ENCODE assay signal across 9 cellular contexts in genomic region chr20:32368930-32369329, GRCh38. TPM values are rescaled to one million over a fixed set of nuclear protein-coding genes. Genes with fewer than 3 reads are reported as not detected.
DNase-seq lines count a peak whose midpoint lies in the region; ATAC-seq and TF ChIP-seq lines count a peak whose summit lies in the region.
"Had no signal": no experiment of that assay in that cellular context is flagged by ENCODE, and none has a peak within 500 bp of the region (broad histone marks: within the 10 kb centered on the region; RNA-seq: fewer than 3 reads in every experiment).

No MANE protein-coding gene starts in this region.

- H3K27me3 ChIP-seq in upper lobe of left lung = no peaks in the 10 kb centered on the region

- peaks cover 4 to 39% (median 21%) of the 10 kb centered on the region in 4 donors for H3K36me3 ChIP-seq in upper lobe of left lung

- WGBS in upper lobe of left lung, 2 donors = 73 to 79% methylated on average over 6 of the region's 6 CpGs

- TF ChIP-seq CTCF in upper lobe of left lung (IDR thresholded peaks at IDR 0.05) = no peak
- no peak for TF ChIP-seq CTCF in coronary artery (IDR thresholded peaks at IDR 0.05)

- DNase-seq in ACHN = peak; percentile 73
- DNase-seq in RPMI7951 (ENCODE audit: low read depth) = peak; percentile 37
- peak; percentile 84 for DNase-seq in iris pigment epithelial cell (ENCODE audit: low read depth)
- DNase-seq in upper lobe of left lung = no peak
- no peak for DNase-seq in NOMO-1 treated with DMSO at 0.1 percent for 48 hours (lab: John Stamatoyannopoulos, UW; ENCODE audit: unreplicated experiment)
- DNase-seq in NCI-H1092 (lab: John Stamatoyannopoulos, UW) = no peak
- no peak for DNase-seq in coronary artery (ENCODE audit: low spot score)
- DNase-seq: T-helper 1 cell had no signal

- H3K9me3 ChIP-seq in upper lobe of left lung = no peaks in the 10 kb centered on the region

- no peak for TF ChIP-seq POLR2A in upper lobe of left lung (IDR thresholded peaks at IDR 0.05)

- in situ Hi-C loops in ACHN (cut with HindIII; ENCODE audit: low pct_ligation_motif_present, low pct_unique_long_range_greater_than_20kb, low sequenced_read_pairs) = no loop called here

- ATAC-seq in GM21526 (IDR thresholded peaks at IDR 0.05; ENCODE audit: low FRiP score, unreplicated experiment) = peak; percentile 44
- ATAC-seq in upper lobe of left lung (ENCODE audit: low FRiP score in 2 of 2) = no peak

- H3K4me3 ChIP-seq in upper lobe of left lung (no peak overlapping the region), coronary artery (no peak overlapping the region)

- H3K27ac ChIP-seq in upper lobe of left lung = no peak overlapping the region
- no peak overlapping the region for H3K27ac ChIP-seq in coronary artery

- TF ChIP-seq EP300 in upper lobe of left lung (IDR thresholded peaks at IDR 0.05) = no peak

- H3K4me1 ChIP-seq in upper lobe of left lung = peaks cover 19 to 46% (median 23%) of the 10 kb centered on the region in 4 donors

RNA-seq across cellular contexts. Expression of gene ASXL1, which starts 10.8 kb away (rescaled TPM):
- total RNA-seq in RPMI7951 (2014; rRNA removed; shearing (Covaris generic)) = 29.9 and 30.1 TPM in 2 replicates
- total RNA-seq in upper lobe of left lung = 100 to 1,000 TPM in 3 of 6 donors, 10 to 100 TPM in 3; 60.6 to 389 (median 88.5) TPM

Comparison
In these comparisons a context has a peak if more than half of its experiments do, and no peak if none do; other contexts are left out.
1. DNase-seq: peak in ACHN (single experiment), RPMI7951 (single experiment) and iris pigment epithelial cell (single experiment); none in upper lobe of left lung (0 of 2), NOMO-1 treated with DMSO at 0.1 percent for 48 hours (single experiment), NCI-H1092 (single experiment) and coronary artery (single experiment).